ENCODE assay signal across 17 cellular contexts in genomic region chr18:61750840-61751668, GRCh38.
"Had no signal": no experiment of that assay in that cellular context is flagged by ENCODE, and none has a peak within 500 bp of the region (broad histone marks: within the 10 kb centered on the region; RNA-seq: fewer than 3 reads in every experiment).

No MANE protein-coding gene starts in this region.

- H3K27ac ChIP-seq: colonic mucosa, dorsolateral prefrontal cortex, esophagus squamous epithelium, gastroesophageal sphincter, sigmoid colon, thoracic aorta, upper lobe of left lung had no signal

- ATAC-seq: activated T-cell treated with anti-CD3 and anti-CD28 coated beads, Interleukin-2, amount 50 U/mL, for 4 hours; effector memory CD8-positive, alpha-beta T cell; gastroesophageal sphincter had no signal

- H3K9me3 ChIP-seq: colonic mucosa, esophagus squamous epithelium, gastroesophageal sphincter, sigmoid colon, thoracic aorta, upper lobe of left lung had no signal

- H3K4me3 ChIP-seq: colonic mucosa, dorsolateral prefrontal cortex, esophagus squamous epithelium, gastroesophageal sphincter, sigmoid colon, thoracic aorta, upper lobe of left lung had no signal

- H3K4me1 ChIP-seq: colonic mucosa, esophagus squamous epithelium, gastroesophageal sphincter had no signal

- H3K36me3 ChIP-seq: colonic mucosa, esophagus squamous epithelium, gastroesophageal sphincter, sigmoid colon, thoracic aorta, upper lobe of left lung had no signal

- H3K27me3 ChIP-seq: colonic mucosa, esophagus squamous epithelium, gastroesophageal sphincter, sigmoid colon, upper lobe of left lung had no signal

- DNase-seq: activated naive CD4-positive, alpha-beta T cell treated with Interleukin-2 at 50 U/mL for 16 hours; activated naive CD8-positive, alpha-beta T cell treated with anti-CD3 and anti-CD28 coated beads for 36 hours; activated T-cell treated with anti-CD3 and anti-CD28 coated beads, Interleukin-2, amount 50 U/mL, for 4 hours; colonic mucosa; dorsolateral prefrontal cortex; effector memory CD8-positive, alpha-beta T cell; esophagus squamous epithelium; head of caudate nucleus; kidney; sigmoid colon; stimulated activated CD4-positive, alpha-beta T cell treated with anti-CD3 and anti-CD28 coated beads, Interleukin-2, amount 100 ng/mL, for 48 hours; stimulated activated CD8-positive, alpha-beta memory T cell treated with anti-CD3 and anti-CD28 coated beads, Interleukin-4, amount 100 ng/mL, for 48 hours; stimulated activated naive CD4-positive, alpha-beta T cell; T-helper 9 cell; upper lobe of left lung had no signal
